ENCODE assay signal across 1 cellular context in genomic region chr10:130111115-130111847, GRCh38.
TF ChIP-seq lines count a peak whose summit lies in the region.

No MANE protein-coding gene starts in this region.

TF ChIP-seq in HEK293, 187 proteins besides CTCF, POLR2A, EP300 and RAD21 (continued from another document):
- TF ChIP-seq REPIN1 (tag by site-specific recombination; IDR thresholded peaks at IDR 0.05; ENCODE audit: low read depth) (no peak), ZNF324 (tag by site-specific recombination; IDR thresholded peaks at IDR 0.05) (no peak; the same call in 1 of the 2 replicates), SP2 (tag by site-specific recombination; IDR thresholded peaks at IDR 0.05) (peak; percentile 86), ZNF830 (tag by site-specific recombination; IDR thresholded peaks at IDR 0.05; ENCODE audit: low read depth) (no peak), ZNF121 (tag by site-specific recombination; IDR thresholded peaks at IDR 0.05) (peak; percentile 8; the same call in 1 of the 2 replicates), YY2 (tag by site-specific recombination; IDR thresholded peaks at IDR 0.05) (no peak), INSM2 (tag by site-specific recombination; IDR thresholded peaks at IDR 0.05) (no peak), SALL2 (tag by site-specific recombination; IDR thresholded peaks at IDR 0.05; ENCODE audit: borderline replicate concordance) (no peak)
